Comparison of ENCODE assay signal across 1 cellular context in genomic region chr10:119103687-119104652, GRCh38.
TF ChIP-seq lines count a peak whose summit lies in the region.

A gene with protein sequence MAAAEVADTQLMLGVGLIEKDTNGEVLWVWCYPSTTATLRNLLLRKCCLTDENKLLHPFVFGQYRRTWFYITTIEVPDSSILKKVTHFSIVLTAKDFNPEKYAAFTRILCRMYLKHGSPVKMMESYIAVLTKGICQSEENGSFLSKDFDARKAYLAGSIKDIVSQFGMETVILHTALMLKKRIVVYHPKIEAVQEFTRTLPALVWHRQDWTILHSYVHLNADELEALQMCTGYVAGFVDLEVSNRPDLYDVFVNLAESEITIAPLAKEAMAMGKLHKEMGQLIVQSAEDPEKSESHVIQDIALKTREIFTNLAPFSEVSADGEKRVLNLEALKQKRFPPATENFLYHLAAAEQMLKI (plus strand): TSS chr10:119104113. CDS start chr10:119104143, 30 bp downstream.

TF ChIP-seq in HepG2, 621 proteins besides CTCF, POLR2A, EP300 and RAD21 (continued from another document and continues in another):
- TF ChIP-seq, protein P1, sequence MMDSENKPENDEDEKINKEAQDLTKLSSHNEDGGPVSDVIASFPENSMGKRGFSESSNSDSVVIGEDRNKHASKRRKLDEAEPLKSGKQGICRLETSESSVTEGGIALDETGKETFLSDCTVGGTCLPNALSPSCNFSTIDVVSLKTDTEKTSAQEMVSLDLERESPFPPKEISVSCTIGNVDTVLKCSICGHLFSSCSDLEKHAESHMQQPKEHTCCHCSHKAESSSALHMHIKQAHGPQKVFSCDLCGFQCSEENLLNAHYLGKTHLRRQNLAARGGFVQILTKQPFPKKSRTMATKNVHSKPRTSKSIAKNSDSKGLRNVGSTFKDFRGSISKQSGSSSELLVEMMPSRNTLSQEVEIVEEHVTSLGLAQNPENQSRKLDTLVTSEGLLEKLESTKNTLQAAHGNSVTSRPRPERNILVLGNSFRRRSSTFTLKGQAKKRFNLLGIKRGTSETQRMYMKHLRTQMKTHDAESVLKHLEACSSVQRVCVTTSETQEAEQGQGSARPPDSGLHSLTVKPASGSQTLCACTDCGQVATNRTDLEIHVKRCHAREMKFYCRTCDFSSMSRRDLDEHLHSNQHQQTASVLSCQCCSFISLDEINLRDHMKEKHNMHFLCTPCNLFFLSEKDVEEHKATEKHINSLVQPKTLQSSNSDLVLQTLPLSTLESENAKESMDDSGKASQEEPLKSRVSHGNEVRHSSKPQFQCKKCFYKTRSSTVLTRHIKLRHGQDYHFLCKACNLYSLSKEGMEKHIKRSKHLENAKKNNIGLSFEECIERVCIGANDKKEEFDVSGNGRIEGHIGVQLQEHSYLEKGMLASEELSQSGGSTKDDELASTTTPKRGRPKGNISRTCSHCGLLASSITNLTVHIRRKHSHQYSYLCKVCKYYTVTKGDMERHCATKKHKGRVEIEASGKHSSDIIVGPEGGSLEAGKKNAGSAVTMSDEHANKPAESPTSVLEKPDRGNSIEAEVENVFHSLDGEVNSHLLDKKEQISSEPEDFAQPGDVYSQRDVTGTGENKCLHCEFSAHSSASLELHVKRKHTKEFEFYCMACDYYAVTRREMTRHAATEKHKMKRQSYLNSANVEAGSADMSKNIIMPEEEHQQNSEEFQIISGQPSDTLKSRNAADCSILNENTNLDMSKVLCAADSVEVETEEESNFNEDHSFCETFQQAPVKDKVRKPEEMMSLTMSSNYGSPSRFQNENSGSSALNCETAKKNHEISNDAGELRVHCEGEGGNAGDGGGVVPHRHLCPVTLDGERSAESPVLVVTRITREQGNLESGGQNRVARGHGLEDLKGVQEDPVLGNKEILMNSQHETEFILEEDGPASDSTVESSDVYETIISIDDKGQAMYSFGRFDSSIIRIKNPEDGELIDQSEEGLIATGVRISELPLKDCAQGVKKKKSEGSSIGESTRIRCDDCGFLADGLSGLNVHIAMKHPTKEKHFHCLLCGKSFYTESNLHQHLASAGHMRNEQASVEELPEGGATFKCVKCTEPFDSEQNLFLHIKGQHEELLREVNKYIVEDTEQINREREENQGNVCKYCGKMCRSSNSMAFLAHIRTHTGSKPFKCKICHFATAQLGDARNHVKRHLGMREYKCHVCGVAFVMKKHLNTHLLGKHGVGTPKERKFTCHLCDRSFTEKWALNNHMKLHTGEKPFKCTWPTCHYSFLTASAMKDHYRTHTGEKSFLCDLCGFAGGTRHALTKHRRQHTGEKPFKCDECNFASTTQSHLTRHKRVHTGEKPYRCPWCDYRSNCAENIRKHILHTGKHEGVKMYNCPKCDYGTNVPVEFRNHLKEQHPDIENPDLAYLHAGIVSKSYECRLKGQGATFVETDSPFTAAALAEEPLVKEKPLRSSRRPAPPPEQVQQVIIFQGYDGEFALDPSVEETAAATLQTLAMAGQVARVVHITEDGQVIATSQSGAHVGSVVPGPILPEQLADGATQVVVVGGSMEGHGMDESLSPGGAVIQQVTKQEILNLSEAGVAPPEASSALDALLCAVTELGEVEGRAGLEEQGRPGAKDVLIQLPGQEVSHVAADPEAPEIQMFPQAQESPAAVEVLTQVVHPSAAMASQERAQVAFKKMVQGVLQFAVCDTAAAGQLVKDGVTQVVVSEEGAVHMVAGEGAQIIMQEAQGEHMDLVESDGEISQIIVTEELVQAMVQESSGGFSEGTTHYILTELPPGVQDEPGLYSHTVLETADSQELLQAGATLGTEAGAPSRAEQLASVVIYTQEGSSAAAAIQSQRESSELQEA (CRISPR knock-in tag; IDR thresholded peaks at IDR 0.05; ENCODE audit: not compliant biosample characterization), result peak; percentile 65
- TF ChIP-seq SALL2 (CRISPR knock-in tag; IDR thresholded peaks at IDR 0.05) (peak; percentile 25; the same call in 1 of the 2 replicates), KDM2A (CRISPR knock-in tag; IDR thresholded peaks at IDR 0.05; ENCODE audit: borderline replicate concordance, low read depth) (peak; percentile 25; the same call in 1 of the 2 replicates), CENPX (CRISPR knock-in tag; IDR thresholded peaks at IDR 0.05) (no peak), ZNF430 (CRISPR knock-in tag; IDR thresholded peaks at IDR 0.05) (peak; percentile 60), IKZF4 (CRISPR knock-in tag; IDR thresholded peaks at IDR 0.05; ENCODE audit: borderline replicate concordance, low read depth, not compliant biosample characterization) (peak; percentile 78), SUZ12 (IDR thresholded peaks at IDR 0.05; ENCODE audit: low read depth, low read length) (no peak), NFKB2 (CRISPR knock-in tag; IDR thresholded peaks at IDR 0.05; ENCODE audit: borderline replicate concordance) (peak; percentile 30; the same call in 1 of the 2 replicates), PPARG (CRISPR knock-in tag; conservative IDR thresholded peaks at IDR 0.05) (no peak), ZNF274 (CRISPR knock-in tag; IDR thresholded peaks at IDR 0.05) (peak; percentile 59; the same call in 1 of the 2 replicates), ZNF7 (CRISPR knock-in tag; IDR thresholded peaks at IDR 0.05) (no peak), CREBL2 (CRISPR knock-in tag; IDR thresholded peaks at IDR 0.05; ENCODE audit: borderline replicate concordance) (no peak), CREB3 (CRISPR knock-in tag; IDR thresholded peaks at IDR 0.05) (no peak), SP140L (CRISPR knock-in tag; IDR thresholded peaks at IDR 0.05; ENCODE audit: borderline replicate concordance) (no peak), REL (CRISPR knock-in tag; conservative IDR thresholded peaks at IDR 0.05) (no peak), ELF3 (CRISPR knock-in tag; IDR thresholded peaks at IDR 0.05) (0 out of 2 replicates have a peak, but pooled peaks have one; percentile 11), ZFP82 (CRISPR knock-in tag; IDR thresholded peaks at IDR 0.05; ENCODE audit: borderline replicate concordance) (peak; percentile 58; the same call in 1 of the 2 replicates), MXD4 (CRISPR knock-in tag; IDR thresholded peaks at IDR 0.05) (no peak), ZNF724P (CRISPR knock-in tag; IDR thresholded peaks at IDR 0.05; ENCODE audit: borderline replicate concordance) (no peak), ZNF740 (CRISPR knock-in tag; IDR thresholded peaks at IDR 0.05) (no peak), MEIS2 (CRISPR knock-in tag; IDR thresholded peaks at IDR 0.05) (0 out of 2 replicates have a peak, but pooled peaks have one; percentile 21), ZNF484 (CRISPR knock-in tag; IDR thresholded peaks at IDR 0.05; ENCODE audit: borderline replicate concordance, low read depth) (no peak), ZNF772 (CRISPR knock-in tag; IDR thresholded peaks at IDR 0.05) (peak; percentile 63; the same call in 1 of the 2 replicates)
- TF ChIP-seq, protein P2, sequence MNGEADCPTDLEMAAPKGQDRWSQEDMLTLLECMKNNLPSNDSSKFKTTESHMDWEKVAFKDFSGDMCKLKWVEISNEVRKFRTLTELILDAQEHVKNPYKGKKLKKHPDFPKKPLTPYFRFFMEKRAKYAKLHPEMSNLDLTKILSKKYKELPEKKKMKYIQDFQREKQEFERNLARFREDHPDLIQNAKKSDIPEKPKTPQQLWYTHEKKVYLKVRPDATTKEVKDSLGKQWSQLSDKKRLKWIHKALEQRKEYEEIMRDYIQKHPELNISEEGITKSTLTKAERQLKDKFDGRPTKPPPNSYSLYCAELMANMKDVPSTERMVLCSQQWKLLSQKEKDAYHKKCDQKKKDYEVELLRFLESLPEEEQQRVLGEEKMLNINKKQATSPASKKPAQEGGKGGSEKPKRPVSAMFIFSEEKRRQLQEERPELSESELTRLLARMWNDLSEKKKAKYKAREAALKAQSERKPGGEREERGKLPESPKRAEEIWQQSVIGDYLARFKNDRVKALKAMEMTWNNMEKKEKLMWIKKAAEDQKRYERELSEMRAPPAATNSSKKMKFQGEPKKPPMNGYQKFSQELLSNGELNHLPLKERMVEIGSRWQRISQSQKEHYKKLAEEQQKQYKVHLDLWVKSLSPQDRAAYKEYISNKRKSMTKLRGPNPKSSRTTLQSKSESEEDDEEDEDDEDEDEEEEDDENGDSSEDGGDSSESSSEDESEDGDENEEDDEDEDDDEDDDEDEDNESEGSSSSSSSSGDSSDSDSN (CRISPR knock-in tag; IDR thresholded peaks at IDR 0.05), result peak; percentile 74; the same call in 1 of the 2 replicates
- TF ChIP-seq, protein P3, sequence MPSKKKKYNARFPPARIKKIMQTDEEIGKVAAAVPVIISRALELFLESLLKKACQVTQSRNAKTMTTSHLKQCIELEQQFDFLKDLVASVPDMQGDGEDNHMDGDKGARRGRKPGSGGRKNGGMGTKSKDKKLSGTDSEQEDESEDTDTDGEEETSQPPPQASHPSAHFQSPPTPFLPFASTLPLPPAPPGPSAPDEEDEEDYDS (CRISPR knock-in tag; IDR thresholded peaks at IDR 0.05), result peak; percentile 50; the same call in 1 of the 2 replicates
- TF ChIP-seq, protein P4, sequence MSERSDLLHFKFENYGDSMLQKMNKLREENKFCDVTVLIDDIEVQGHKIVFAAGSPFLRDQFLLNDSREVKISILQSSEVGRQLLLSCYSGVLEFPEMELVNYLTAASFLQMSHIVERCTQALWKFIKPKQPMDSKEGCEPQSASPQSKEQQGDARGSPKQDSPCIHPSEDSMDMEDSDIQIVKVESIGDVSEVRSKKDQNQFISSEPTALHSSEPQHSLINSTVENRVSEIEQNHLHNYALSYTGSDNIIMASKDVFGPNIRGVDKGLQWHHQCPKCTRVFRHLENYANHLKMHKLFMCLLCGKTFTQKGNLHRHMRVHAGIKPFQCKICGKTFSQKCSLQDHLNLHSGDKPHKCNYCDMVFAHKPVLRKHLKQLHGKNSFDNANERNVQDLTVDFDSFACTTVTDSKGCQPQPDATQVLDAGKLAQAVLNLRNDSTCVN (CRISPR knock-in tag; IDR thresholded peaks at IDR 0.05; ENCODE audit: borderline replicate concordance), result peak; percentile 45; the same call in 1 of the 2 replicates
- TF ChIP-seq, protein P5, sequence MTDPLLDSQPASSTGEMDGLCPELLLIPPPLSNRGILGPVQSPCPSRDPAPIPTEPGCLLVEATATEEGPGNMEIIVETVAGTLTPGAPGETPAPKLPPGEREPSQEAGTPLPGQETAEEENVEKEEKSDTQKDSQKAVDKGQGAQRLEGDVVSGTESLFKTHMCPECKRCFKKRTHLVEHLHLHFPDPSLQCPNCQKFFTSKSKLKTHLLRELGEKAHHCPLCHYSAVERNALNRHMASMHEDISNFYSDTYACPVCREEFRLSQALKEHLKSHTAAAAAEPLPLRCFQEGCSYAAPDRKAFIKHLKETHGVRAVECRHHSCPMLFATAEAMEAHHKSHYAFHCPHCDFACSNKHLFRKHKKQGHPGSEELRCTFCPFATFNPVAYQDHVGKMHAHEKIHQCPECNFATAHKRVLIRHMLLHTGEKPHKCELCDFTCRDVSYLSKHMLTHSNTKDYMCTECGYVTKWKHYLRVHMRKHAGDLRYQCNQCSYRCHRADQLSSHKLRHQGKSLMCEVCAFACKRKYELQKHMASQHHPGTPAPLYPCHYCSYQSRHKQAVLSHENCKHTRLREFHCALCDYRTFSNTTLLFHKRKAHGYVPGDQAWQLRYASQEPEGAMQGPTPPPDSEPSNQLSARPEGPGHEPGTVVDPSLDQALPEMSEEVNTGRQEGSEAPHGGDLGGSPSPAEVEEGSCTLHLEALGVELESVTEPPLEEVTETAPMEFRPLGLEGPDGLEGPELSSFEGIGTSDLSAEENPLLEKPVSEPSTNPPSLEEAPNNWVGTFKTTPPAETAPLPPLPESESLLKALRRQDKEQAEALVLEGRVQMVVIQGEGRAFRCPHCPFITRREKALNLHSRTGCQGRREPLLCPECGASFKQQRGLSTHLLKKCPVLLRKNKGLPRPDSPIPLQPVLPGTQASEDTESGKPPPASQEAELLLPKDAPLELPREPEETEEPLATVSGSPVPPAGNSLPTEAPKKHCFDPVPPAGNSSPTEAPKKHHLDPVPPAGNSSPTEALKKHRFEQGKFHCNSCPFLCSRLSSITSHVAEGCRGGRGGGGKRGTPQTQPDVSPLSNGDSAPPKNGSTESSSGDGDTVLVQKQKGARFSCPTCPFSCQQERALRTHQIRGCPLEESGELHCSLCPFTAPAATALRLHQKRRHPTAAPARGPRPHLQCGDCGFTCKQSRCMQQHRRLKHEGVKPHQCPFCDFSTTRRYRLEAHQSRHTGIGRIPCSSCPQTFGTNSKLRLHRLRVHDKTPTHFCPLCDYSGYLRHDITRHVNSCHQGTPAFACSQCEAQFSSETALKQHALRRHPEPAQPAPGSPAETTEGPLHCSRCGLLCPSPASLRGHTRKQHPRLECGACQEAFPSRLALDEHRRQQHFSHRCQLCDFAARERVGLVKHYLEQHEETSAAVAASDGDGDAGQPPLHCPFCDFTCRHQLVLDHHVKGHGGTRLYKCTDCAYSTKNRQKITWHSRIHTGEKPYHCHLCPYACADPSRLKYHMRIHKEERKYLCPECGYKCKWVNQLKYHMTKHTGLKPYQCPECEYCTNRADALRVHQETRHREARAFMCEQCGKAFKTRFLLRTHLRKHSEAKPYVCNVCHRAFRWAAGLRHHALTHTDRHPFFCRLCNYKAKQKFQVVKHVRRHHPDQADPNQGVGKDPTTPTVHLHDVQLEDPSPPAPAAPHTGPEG (CRISPR knock-in tag; IDR thresholded peaks at IDR 0.05), result 0 out of 2 replicates have a peak, but pooled peaks have one; percentile 5
- TF ChIP-seq, protein P6, sequence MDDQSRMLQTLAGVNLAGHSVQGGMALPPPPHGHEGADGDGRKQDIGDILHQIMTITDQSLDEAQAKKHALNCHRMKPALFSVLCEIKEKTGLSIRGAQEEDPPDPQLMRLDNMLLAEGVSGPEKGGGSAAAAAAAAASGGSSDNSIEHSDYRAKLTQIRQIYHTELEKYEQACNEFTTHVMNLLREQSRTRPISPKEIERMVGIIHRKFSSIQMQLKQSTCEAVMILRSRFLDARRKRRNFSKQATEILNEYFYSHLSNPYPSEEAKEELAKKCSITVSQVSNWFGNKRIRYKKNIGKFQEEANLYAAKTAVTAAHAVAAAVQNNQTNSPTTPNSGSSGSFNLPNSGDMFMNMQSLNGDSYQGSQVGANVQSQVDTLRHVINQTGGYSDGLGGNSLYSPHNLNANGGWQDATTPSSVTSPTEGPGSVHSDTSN (CRISPR knock-in tag; IDR thresholded peaks at IDR 0.05; ENCODE audit: borderline replicate concordance), result no peak
- TF ChIP-seq, protein P7, sequence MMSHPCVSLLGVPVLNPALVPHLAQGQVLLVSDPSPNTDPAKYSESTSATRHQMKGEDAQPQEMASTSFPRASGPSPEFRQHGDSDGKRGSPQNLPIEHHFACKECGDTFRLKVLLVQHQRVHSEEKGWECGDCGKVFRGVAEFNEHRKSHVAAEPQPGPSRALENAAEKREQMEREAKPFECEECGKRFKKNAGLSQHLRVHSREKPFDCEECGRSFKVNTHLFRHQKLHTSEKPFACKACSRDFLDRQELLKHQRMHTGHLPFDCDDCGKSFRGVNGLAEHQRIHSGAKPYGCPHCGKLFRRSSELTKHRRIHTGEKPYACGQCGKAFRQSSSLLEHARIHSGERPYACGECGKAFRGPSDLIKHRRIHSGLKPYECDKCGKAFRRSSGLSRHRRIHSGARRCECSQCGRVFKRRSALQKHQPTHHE (CRISPR knock-in tag; IDR thresholded peaks at IDR 0.05; ENCODE audit: borderline replicate concordance), result 0 out of 2 replicates have a peak, but pooled peaks have one; percentile 47
